1 cellular context compared by ENCODE assay signal in genomic region chr17:35141681-35142466, GRCh38.
TF ChIP-seq lines count a peak whose summit lies in the region.

NLE1 (minus strand) TSS chr17:35142303; CDS start chr17:35142275, 28 bp downstream.

TF ChIP-seq in K562, 482 proteins besides CTCF, POLR2A, EP300 and RAD21 (continued from another document and continues in another):
- TF ChIP-seq PBX2 (CRISPR knock-in tag; IDR thresholded peaks at IDR 0.05; ENCODE audit: low read depth) (no peak), PBX2 (tag; conservative IDR thresholded peaks at IDR 0.05; ENCODE audit: low read depth) (no peak), ZNF764 (CRISPR knock-in tag; IDR thresholded peaks at IDR 0.05; ENCODE audit: low read depth) (no peak), ZNF707 (CRISPR knock-in tag; conservative IDR thresholded peaks at IDR 0.05) (no peak), ZNF785 (CRISPR knock-in tag; IDR thresholded peaks at IDR 0.05) (no peak), ZNF79 (CRISPR knock-in tag; IDR thresholded peaks at IDR 0.05; ENCODE audit: low read depth) (no peak), ZNF639 (CRISPR knock-in tag; conservative IDR thresholded peaks at IDR 0.05 in 1 of 2, IDR thresholded peaks at IDR 0.05 in 1 of 2) (no peak), SIX5 (IDR thresholded peaks at IDR 0.05; ENCODE audit: borderline replicate concordance in 1 of 2, insufficient read depth in 1 of 2, low read depth in 1 of 2, low read length in 2 of 2) (peak in 1 of 2 experiments; percentile 13; a peak in 1 of 4 replicates), STAT5B (CRISPR knock-in tag; IDR thresholded peaks at IDR 0.05) (no peak), KDM4B (IDR thresholded peaks at IDR 0.05; ENCODE audit: borderline replicate concordance in 2 of 2, low read depth in 1 of 2) (peak in 1 of 2 experiments; percentile 71; a peak in 1 of 4 replicates), GTF3C2 (IDR thresholded peaks at IDR 0.05; ENCODE audit: borderline replicate concordance, extremely low read depth, insufficient read length) (no peak), MEF2D (tag; conservative IDR thresholded peaks at IDR 0.05; ENCODE audit: low read depth) (no peak), ZNF583 (CRISPR knock-in tag; IDR thresholded peaks at IDR 0.05) (no peak), ZNF165 (CRISPR knock-in tag; IDR thresholded peaks at IDR 0.05; ENCODE audit: borderline replicate concordance) (no peak), KAT8 (IDR thresholded peaks at IDR 0.05; ENCODE audit: low read depth) (no peak), RUNX1 (IDR thresholded peaks at IDR 0.05; ENCODE audit: low read depth) (no peak), HNRNPH1 (optimal IDR thresholded peaks at IDR 0.05; ENCODE audit: low read depth, low read length) (no peak), ZNF282 (CRISPR knock-in tag; IDR thresholded peaks at IDR 0.05) (no peak), ZNF77 (CRISPR knock-in tag; IDR thresholded peaks at IDR 0.05) (no peak), ZNF184 (CRISPR knock-in tag; IDR thresholded peaks at IDR 0.05) (no peak), ZNF740 (CRISPR knock-in tag; IDR thresholded peaks at IDR 0.05) (no peak), ZNF740 (tag; IDR thresholded peaks at IDR 0.05) (no peak), ZBTB34 (CRISPR knock-in tag; IDR thresholded peaks at IDR 0.05) (no peak), E2F6 (IDR thresholded peaks at IDR 0.05; ENCODE audit: borderline replicate concordance in 1 of 2, extremely low read depth in 1 of 2, insufficient read depth in 1 of 2, insufficient read length in 1 of 2, low read depth in 1 of 2, low read length in 1 of 2, poor library complexity in 1 of 2, severe bottlenecking in 1 of 2) (peak; percentile 74 to 80), RCOR1 (IDR thresholded peaks at IDR 0.05; ENCODE audit: borderline replicate concordance in 1 of 2, low read depth in 2 of 2, low read length in 2 of 2) (no peak; a peak in 1 of 4 replicates), USF2 (CRISPR knock-in tag; IDR thresholded peaks at IDR 0.05) (peak; percentile 72), VEZF1 (CRISPR knock-in tag; IDR thresholded peaks at IDR 0.05) (peak; percentile 64), ZSCAN29 (IDR thresholded peaks at IDR 0.05) (no peak), ZNF655 (CRISPR knock-in tag; IDR thresholded peaks at IDR 0.05) (no peak), CREB3 (tag; conservative IDR thresholded peaks at IDR 0.05; ENCODE audit: low read depth) (no peak)
